In the genomic region with DNA sequence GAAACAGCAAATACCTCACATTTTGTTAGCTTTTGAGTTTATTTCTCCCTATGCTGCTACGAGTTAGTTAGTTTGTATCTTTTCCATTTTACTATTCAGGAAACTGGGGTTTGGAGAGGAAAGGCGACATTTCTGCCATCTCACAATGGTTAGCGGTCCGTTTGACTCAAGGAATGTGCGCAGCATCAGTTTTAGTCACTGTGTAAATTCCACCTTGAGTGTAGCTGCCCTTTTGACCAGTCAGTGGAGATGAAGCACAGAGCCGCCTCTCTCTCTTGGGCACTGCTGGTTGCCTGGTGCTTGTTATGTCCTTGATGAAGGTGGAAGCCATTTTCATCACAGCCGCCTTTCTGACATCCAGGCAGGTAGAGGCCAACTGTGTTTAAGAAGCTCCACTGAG, we compare ENCODE assay signal across 17 cellular contexts.
"Had no signal": no experiment of that assay in that cellular context is flagged by ENCODE, and none has a peak within 500 bp of the region (broad histone marks: within the 10 kb centered on the region; RNA-seq: fewer than 3 reads in every experiment).

No MANE protein-coding gene starts in this region.

- DNase-seq: hippocampal formation; kidney; left ventricle myocardium inferior; mesendoderm; naive B cell; natural killer cell; nephron progenitor cell; occipital lobe; psoas muscle; right lobe of liver; stimulated activated CD4-positive, alpha-beta T cell treated with anti-CD3 and anti-CD28 coated beads, Interleukin-1b, Interleukin-23, amount 100 ng/mL, for 48 hours; stimulated activated CD4-positive, alpha-beta T cell treated with anti-CD3 and anti-CD28 coated beads, Interleukin-2, amount 100 ng/mL, for 48 hours; stimulated activated CD4-positive, alpha-beta T cell treated with anti-CD3 and anti-CD28 coated beads, Interleukin-4, amount 100 ng/mL, for 4 hours; stimulated activated CD8-positive, alpha-beta memory T cell treated with anti-CD3 and anti-CD28 coated beads, Interleukin-4, amount 100 ng/mL, for 48 hours; stimulated activated naive CD4-positive, alpha-beta T cell treated with Interleukin-2 at 50 U/mL for 16 hours; stimulated activated naive CD8-positive, alpha-beta T cell treated with anti-CD3 and anti-CD28 coated beads, Interleukin-15, amount 100 ng/mL, for 72 hours; substantia nigra had no signal
